29 cellular contexts compared by ENCODE assay signal in genomic region chr6:3624268-3625136, GRCh38.
DNase-seq lines count a peak whose midpoint lies in the region; ATAC-seq and TF ChIP-seq lines count a peak whose summit lies in the region.
"Had no signal": no experiment of that assay in that cellular context is flagged by ENCODE, and none has a peak within 500 bp of the region (broad histone marks: within the 10 kb centered on the region; RNA-seq: fewer than 3 reads in every experiment).

No MANE protein-coding gene starts in this region.

- TF ChIP-seq CTCF in nephron progenitor cell (IDR thresholded peaks at IDR 0.05) = no peak

- no peak overlapping the region for H3K4me3 Mint-ChIP-seq in nephron progenitor cell
- H3K4me3 Mint-ChIP-seq: H9; IgD-negative memory B cell; mesothelial cell of epicardium; stimulated activated memory B cell treated with anti-CD40 and anti-IgM and Interleukin-4, amounts not matched to agents 10 μg/mL and 1 μg/mL and 100 μg/mL, for 72 hours; T-helper 2 cell treated with Interferon-gamma antibody and Interleukin-4, amounts not matched to agents 5 μg/mL and 100 μg/mL, for 36 hours had no signal

- 89 to 92% methylated on average over 14 of the region's 14 CpGs for WGBS in GM23248 (ENCODE audit: low coverage in 1 of 2, low lambda C conversion rate in 2 of 2, missing lambda C conversion rate in 2 of 2), 2 experiments

- no peaks in the 10 kb centered on the region for H3F3A ChIP-seq in GM23248 (ENCODE audit: insufficient read depth)

- H4K20me1 ChIP-seq in GM23248 (ENCODE audit: insufficient read depth) = no peaks in the 10 kb centered on the region

- H3K9me3 ChIP-seq in SJCRH30 (replicated peaks) = no peaks in the 10 kb centered on the region
- H3K9me3 ChIP-seq in GM23248 (ENCODE audit: low read depth) = no peaks in the 10 kb centered on the region
- no peaks in the 10 kb centered on the region for H3K9me3 ChIP-seq in effector memory CD4-positive, alpha-beta T cell (ENCODE audit: control insufficient read depth, low read length)
- H3K9me3 ChIP-seq: A549, adrenal gland, testis, uterus had no signal

- peak; percentile 41 for DNase-seq in activated CD8-positive, alpha-beta memory T cell treated with anti-CD3 and anti-CD28 coated beads for 24 hours
- DNase-seq in activated CD8-positive, alpha-beta memory T cell treated with anti-CD3 and anti-CD28 coated beads, Interleukin-2, amount 50 U/mL, for 4 hours = no peak
- DNase-seq in SJCRH30 (peak; percentile 12 to 37), nephron progenitor cell (no peak), ureter (ENCODE audit: low spot score) (peak; percentile 33), GM23248 (no peak)
- DNase-seq in effector memory CD4-positive, alpha-beta T cell = no peak
- DNase-seq: AML-193; CD8-positive, alpha-beta memory T cell; DMS153; H9; kidney; NCI-H1048; NCI-H187; NCI-H345; NCI-H748 treated with DMSO at 0.1 percent for 48 hours; stimulated activated CD4-positive, alpha-beta T cell treated with anti-CD3 and anti-CD28 coated beads, Interleukin-4, amount 100 ng/mL, for 4 hours; testis; uterus had no signal

- H2AFZ ChIP-seq in GM23248 = no peak overlapping the region

- no peaks in the 10 kb centered on the region for H3K27me3 ChIP-seq in SJCRH30
- no peaks in the 10 kb centered on the region for H3K27me3 ChIP-seq in GM23248 (replicated peaks; ENCODE audit: insufficient read depth)
- no peaks in the 10 kb centered on the region for H3K27me3 ChIP-seq in effector memory CD4-positive, alpha-beta T cell (replicated peaks; ENCODE audit: control insufficient read depth, insufficient read depth, low read length, poor library complexity, severe bottlenecking)
- H3K27me3 ChIP-seq: testis, uterus had no signal

- no peaks in the 10 kb centered on the region for H3K9me2 ChIP-seq in GM23248 (ENCODE audit: insufficient read depth)

- no peak overlapping the region for H3K4me2 ChIP-seq in GM23248 (ENCODE audit: unreplicated experiment)
- H3K4me2 ChIP-seq: A549 had no signal

- no peaks in the 10 kb centered on the region for H3K36me3 ChIP-seq in SJCRH30
- H3K36me3 ChIP-seq in GM23248 (ENCODE audit: low read depth) = no peaks in the 10 kb centered on the region
- no peaks in the 10 kb centered on the region for H3K36me3 ChIP-seq in effector memory CD4-positive, alpha-beta T cell (ENCODE audit: control insufficient read depth, insufficient read depth, low read length)
- H3K36me3 ChIP-seq: adrenal gland, uterus had no signal

- H3K4me1 Mint-ChIP-seq in nephron progenitor cell = peaks cover 56% of the 10 kb centered on the region
- H3K4me1 Mint-ChIP-seq: stimulated activated memory B cell treated with anti-CD40 and anti-IgM and Interleukin-4, amounts not matched to agents 10 μg/mL and 1 μg/mL and 100 μg/mL, for 72 hours had no signal

- in situ Hi-C loops in GM23248 (cut with MboI) = no loop called here

- ATAC-seq in HG03039 (IDR thresholded peaks at IDR 0.05; ENCODE audit: unreplicated experiment) = no peak
- ATAC-seq: A549; sciatic nerve; stimulated activated memory B cell treated with anti-CD40 and anti-IgM and Interleukin-4, amounts not matched to agents 10 μg/mL and 1 μg/mL and 100 μg/mL, for 72 hours had no signal

- no peaks in the 10 kb centered on the region for H3K9me3 Mint-ChIP-seq in nephron progenitor cell
- H3K9me3 Mint-ChIP-seq: H9; stimulated activated memory B cell treated with anti-CD40 and anti-IgM and Interleukin-4, amounts not matched to agents 10 μg/mL and 1 μg/mL and 100 μg/mL, for 72 hours; T-helper 2 cell treated with Interferon-gamma antibody and Interleukin-4, amounts not matched to agents 5 μg/mL and 100 μg/mL, for 36 hours had no signal

- H3K27ac ChIP-seq in SJCRH30 (no peak overlapping the region), GM23248 (no peak overlapping the region)
- H3K27ac ChIP-seq in effector memory CD4-positive, alpha-beta T cell (ENCODE audit: insufficient read depth, low read length, poor library complexity, severe bottlenecking) = no peak overlapping the region
- H3K27ac ChIP-seq: A549, adrenal gland, RWPE1, testis, uterus had no signal

- no peaks in the 10 kb centered on the region for H3K79me2 ChIP-seq in GM23248 (ENCODE audit: insufficient read depth)

- H3K27me3 Mint-ChIP-seq in nephron progenitor cell (ENCODE audit: low read depth, poor library complexity) = peaks cover 7% of the 10 kb centered on the region

- no peaks in the 10 kb centered on the region for H3K36me3 Mint-ChIP-seq in nephron progenitor cell (ENCODE audit: low read depth)
- H3K36me3 Mint-ChIP-seq: CD8-positive, alpha-beta memory T cell; IgD-negative memory B cell; mesothelial cell of epicardium; naive thymus-derived CD4-positive, alpha-beta T cell; stimulated activated memory B cell treated with anti-CD40 and anti-IgM and Interleukin-4, amounts not matched to agents 10 μg/mL and 1 μg/mL and 100 μg/mL, for 72 hours had no signal

- peak overlapping the region; percentile 72 for H3K27ac Mint-ChIP-seq in nephron progenitor cell
- H3K27ac Mint-ChIP-seq: IgD-negative memory B cell; mesothelial cell of epicardium; naive thymus-derived CD4-positive, alpha-beta T cell; stimulated activated memory B cell treated with anti-CD40 and anti-IgM and Interleukin-4, amounts not matched to agents 10 μg/mL and 1 μg/mL and 100 μg/mL, for 72 hours; T-helper 2 cell treated with Interferon-gamma antibody and Interleukin-4, amounts not matched to agents 5 μg/mL and 100 μg/mL, for 36 hours had no signal

- H3K4me1 ChIP-seq in SJCRH30 = no peaks in the 10 kb centered on the region
- H3K4me1 ChIP-seq in GM23248 (ENCODE audit: insufficient read depth) = no peaks in the 10 kb centered on the region
- no peaks in the 10 kb centered on the region for H3K4me1 ChIP-seq in effector memory CD4-positive, alpha-beta T cell (ENCODE audit: control insufficient read depth, insufficient read depth, low read length, poor library complexity, severe bottlenecking)
- H3K4me1 ChIP-seq: A549, adrenal gland, testis, uterus had no signal

- H3K9ac ChIP-seq in GM23248 = no peak overlapping the region

- H3K4me3 ChIP-seq in SJCRH30 (no peak overlapping the region), GM23248 (no peak overlapping the region)
- no peak overlapping the region for H3K4me3 ChIP-seq in effector memory CD4-positive, alpha-beta T cell (ENCODE audit: insufficient read depth, low read depth, low read length, poor library complexity, severe bottlenecking)
- H3K4me3 ChIP-seq: A549, adrenal gland, uterus had no signal

Comparison
In these comparisons a context has a peak if more than half of its experiments do, and no peak if none do; other contexts are left out.
1. DNase-seq: peak in activated CD8-positive, alpha-beta memory T cell treated with anti-CD3 and anti-CD28 coated beads for 24 hours (single experiment), SJCRH30 (2 of 2) and ureter (single experiment); none in activated CD8-positive, alpha-beta memory T cell treated with anti-CD3 and anti-CD28 coated beads, Interleukin-2, amount 50 U/mL, for 4 hours (single experiment), nephron progenitor cell (single experiment), GM23248 (single experiment) and effector memory CD4-positive, alpha-beta T cell (0 of 3).